Comparison of ENCODE assay signal across 23 cellular contexts in genomic region chrX:13200398-13200797, GRCh38.
A peak's percentile ranks its signal among the peaks of the same experiment; 100 is the strongest.
DNase-seq lines count a peak whose midpoint lies in the region; ATAC-seq, FAIRE-seq and TF ChIP-seq lines count a peak whose summit lies in the region.
"Had no signal": no experiment of that assay in that cellular context is flagged by ENCODE, and none has a peak within 500 bp of the region (broad histone marks: within the 10 kb centered on the region; RNA-seq: fewer than 3 reads in every experiment).

No MANE protein-coding gene starts in this region.

- H3K4me3 Mint-ChIP-seq in brain, result no peak overlapping the region
- no peak overlapping the region for H3K4me3 Mint-ChIP-seq in osteocyte (ENCODE audit: unreplicated experiment)
- H3K4me3 Mint-ChIP-seq: B cell, CD14-positive monocyte, HFFc6 had no signal

- H3K9ac ChIP-seq in HUES6 (ENCODE audit: low read length) (no peak overlapping the region), mesenchymal stem cell (ENCODE audit: low read length) (no peak overlapping the region)

- H3K36me3 ChIP-seq in HUES6 (ENCODE audit: control insufficient read depth, insufficient read depth, low read length) (0 out of 2 replicates have a peak, but pooled peaks cover 3% of the 10 kb centered on the region), mesenchymal stem cell (ENCODE audit: control insufficient read depth in 1 of 2, insufficient read depth in 2 of 2, low read depth in 1 of 2, low read length in 2 of 2) (no peaks in the 10 kb centered on the region), right atrium auricular region (no peaks in the 10 kb centered on the region), lower lobe of right lung (no peaks in the 10 kb centered on the region)

- H3K4me1 ChIP-seq in HUES6 (ENCODE audit: control insufficient read depth, insufficient read depth, low read length) (peaks cover 43% of the 10 kb centered on the region), mesenchymal stem cell (ENCODE audit: control insufficient read depth, insufficient read depth, low read depth, low read length) (no peaks in the 10 kb centered on the region), right atrium auricular region (no peaks in the 10 kb centered on the region), lower lobe of right lung (no peaks in the 10 kb centered on the region)

- no peak overlapping the region for H2BK5ac ChIP-seq in mesenchymal stem cell (ENCODE audit: low read depth, low read length, poor library complexity, severe bottlenecking)

- H3K27me3 ChIP-seq in HUES6 (ENCODE audit: control insufficient read depth, insufficient read depth, low read length) (no peaks in the 10 kb centered on the region), mesenchymal stem cell (ENCODE audit: control insufficient read depth in 1 of 2, insufficient read depth in 1 of 2, low read length in 2 of 2) (no peaks in the 10 kb centered on the region), right atrium auricular region (no peaks in the 10 kb centered on the region), lower lobe of right lung (ENCODE audit: low read depth) (no peaks in the 10 kb centered on the region)

- no peak overlapping the region for H2AFZ ChIP-seq in mesenchymal stem cell (ENCODE audit: low read depth, low read length)

- no peak for DNase-seq in GM19239 (ENCODE audit: insufficient read length, low spot score)
- DNase-seq in mesenchymal stem cell, result peak; percentile 3
- DNase-seq in right atrium auricular region (ENCODE audit: low spot score), result no peak
- DNase-seq in osteocyte (ENCODE audit: extremely low spot score, unreplicated experiment), result no peak
- no peak for DNase-seq in lower lobe of right lung
- DNase-seq in NOMO-1 (lab: John Stamatoyannopoulos, UW; ENCODE audit: unreplicated experiment in 2 of 2), result no peak
- DNase-seq: DMS79, H7, HFFc6, IMR-90, NCI-H1105, NCI-H146, NCI-H2029 treated with DMSO at 0.1 percent for 48 hours, NCI-H226, NCI-H510A treated with DMSO at 0.1 percent for 48 hours, NCI-H774, Right ventricle myocardium superior had no signal

- peak overlapping the region in 4 of 5 experiments; percentile 9 to 88 (median 77) for H3K27ac Mint-ChIP-seq in brain
- H3K27ac Mint-ChIP-seq in osteocyte (ENCODE audit: unreplicated experiment), result no peak overlapping the region
- H3K27ac Mint-ChIP-seq: B cell, CD14-positive monocyte, HFFc6 had no signal

- intact Hi-C loops in lower lobe of right lung (cut with DNase I), result no loop called here

- H3K4me1 Mint-ChIP-seq in brain (peaks cover 70% of the 10 kb centered on the region), osteocyte (ENCODE audit: unreplicated experiment) (peaks cover 4% of the 10 kb centered on the region)
- H3K4me1 Mint-ChIP-seq: B cell, CD14-positive monocyte had no signal

- H3K36me3 Mint-ChIP-seq in brain, result no peaks in the 10 kb centered on the region
- H3K36me3 Mint-ChIP-seq in osteocyte (ENCODE audit: unreplicated experiment), result no peaks in the 10 kb centered on the region
- H3K36me3 Mint-ChIP-seq: CD14-positive monocyte had no signal

- no peak overlapping the region for H3K23ac ChIP-seq in mesenchymal stem cell (ENCODE audit: low read length in 2 of 2)

- H3K14ac ChIP-seq in mesenchymal stem cell (ENCODE audit: low read length in 2 of 2), result no peak overlapping the region

- no peak overlapping the region for H4K91ac ChIP-seq in mesenchymal stem cell (ENCODE audit: low read length)

- H3K9me3 Mint-ChIP-seq in brain (peaks cover 0 to 8% (median 0%) of the 10 kb centered on the region in 5 experiments), osteocyte (ENCODE audit: unreplicated experiment) (no peaks in the 10 kb centered on the region)
- H3K9me3 Mint-ChIP-seq: HFFc6 had no signal

- H3K9me3 ChIP-seq in HUES6 (ENCODE audit: control insufficient read depth, insufficient read depth, low read depth, low read length) (peaks cover 5% of the 10 kb centered on the region), mesenchymal stem cell (ENCODE audit: control insufficient read depth, low read length) (no peaks in the 10 kb centered on the region), right atrium auricular region (no peaks in the 10 kb centered on the region), lower lobe of right lung (no peaks in the 10 kb centered on the region)
- H3K9me3 ChIP-seq: A549 had no signal

- no peak for ATAC-seq in lower lobe of right lung
- ATAC-seq: A549 had no signal

- TF ChIP-seq CTCF in brain (conservative IDR thresholded peaks at IDR 0.05), result no peak
- TF ChIP-seq CTCF in right atrium auricular region (IDR thresholded peaks at IDR 0.05), result no peak
- TF ChIP-seq CTCF in osteocyte (IDR thresholded peaks at IDR 0.05), result no peak
- no peak for TF ChIP-seq CTCF in lower lobe of right lung (IDR thresholded peaks at IDR 0.05)

- no peak overlapping the region for H3K4ac ChIP-seq in mesenchymal stem cell (ENCODE audit: low read depth in 1 of 2, low read length in 2 of 2)

- H4K8ac ChIP-seq in mesenchymal stem cell (ENCODE audit: low read length), result no peak overlapping the region

- peak; percentile 45 for FAIRE-seq in GM19239 (lab: Jason Lieb, UNC)

- H3K27me3 Mint-ChIP-seq in brain (no peaks in the 10 kb centered on the region), osteocyte (ENCODE audit: unreplicated experiment) (no peaks in the 10 kb centered on the region)
- H3K27me3 Mint-ChIP-seq: B cell had no signal

- H3K4me3 ChIP-seq in HUES6 (ENCODE audit: low read depth, low read length) (no peak overlapping the region), mesenchymal stem cell (ENCODE audit: insufficient read depth in 1 of 2, low read depth in 1 of 2, low read length in 2 of 2) (no peak overlapping the region), right atrium auricular region (no peak overlapping the region), lower lobe of right lung (no peak overlapping the region)
- H3K4me3 ChIP-seq: A549 had no signal

- H2BK120ac ChIP-seq in mesenchymal stem cell (ENCODE audit: low read depth, low read length), result no peak overlapping the region

- H3K4me2 ChIP-seq in mesenchymal stem cell (ENCODE audit: low read length, poor library complexity, severe bottlenecking), result no peak overlapping the region
- H3K4me2 ChIP-seq: A549 had no signal

- H2AK5ac ChIP-seq in mesenchymal stem cell (ENCODE audit: low read length, severe bottlenecking), result no peak overlapping the region

- H2BK15ac ChIP-seq in mesenchymal stem cell (ENCODE audit: low read depth, poor library complexity, severe bottlenecking), result no peak overlapping the region

- H3K79me1 ChIP-seq in mesenchymal stem cell (replicated peaks; ENCODE audit: low read length, poor library complexity, severe bottlenecking), result no peaks in the 10 kb centered on the region

- H3K27ac ChIP-seq in HUES6 (ENCODE audit: low read depth, low read length), result peak overlapping the region; percentile 95
- H3K27ac ChIP-seq in mesenchymal stem cell (ENCODE audit: low read length, poor library complexity, severe bottlenecking), result no peak overlapping the region
- no peak overlapping the region for H3K27ac ChIP-seq in right atrium auricular region
- no peak overlapping the region for H3K27ac ChIP-seq in lower lobe of right lung
- H3K27ac ChIP-seq: HL-60 had no signal

- no peak overlapping the region for H2BK12ac ChIP-seq in mesenchymal stem cell (ENCODE audit: low read length in 2 of 2)

- 100% methylated on average over 1 of the region's 2 CpGs for WGBS in mesenchymal stem cell

- no peak overlapping the region for H3K18ac ChIP-seq in mesenchymal stem cell (ENCODE audit: low read depth in 1 of 2, low read length in 2 of 2)
